ENCODE assay signal across 8 cellular contexts in the genomic region with DNA sequence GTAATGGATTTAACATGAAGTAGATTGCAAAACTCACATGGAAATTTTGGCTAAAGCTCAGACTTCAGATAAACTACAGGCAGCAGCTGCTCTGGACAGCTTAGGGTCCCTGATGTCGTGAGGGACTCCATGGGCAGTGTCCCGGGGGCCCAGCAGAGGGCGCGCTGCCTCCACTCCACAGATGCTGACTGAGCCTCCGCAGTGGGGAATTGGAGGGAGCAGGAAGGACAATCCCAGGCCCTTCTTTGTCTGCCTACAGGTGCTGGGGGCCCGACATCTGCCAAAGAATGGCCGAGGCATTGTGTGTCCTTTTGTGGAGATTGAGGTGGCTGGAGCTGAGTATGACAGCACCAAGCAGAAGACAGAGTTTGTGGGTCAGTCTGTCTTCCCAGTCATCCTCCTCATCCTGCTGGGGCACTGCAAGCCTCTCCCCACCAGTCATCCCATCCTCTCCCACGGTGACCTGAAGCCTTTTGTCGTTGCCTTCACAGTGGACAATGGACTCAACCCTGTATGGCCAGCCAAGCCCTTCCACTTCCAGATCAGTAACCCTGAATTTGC. TPM values are rescaled to one million over a fixed set of nuclear protein-coding genes. Genes with fewer than 3 reads are reported as not detected.
DNase-seq lines count a peak whose midpoint lies in the region; ATAC-seq, FAIRE-seq and TF ChIP-seq lines count a peak whose summit lies in the region.

No MANE protein-coding gene starts in this region.

- H3K27ac Mint-ChIP-seq in WTC11: no peak overlapping the region

- H3K27me3 ChIP-seq in A673 (replicated peaks; ENCODE audit: insufficient read depth, low read depth, low read length, poor library complexity): no peaks in the 10 kb centered on the region
- H3K27me3 ChIP-seq in breast epithelium: no peaks in the 10 kb centered on the region
- no peaks in the 10 kb centered on the region for H3K27me3 ChIP-seq in keratinocyte (ENCODE audit: control insufficient read depth, extremely low read depth, insufficient read depth, low read length)

- H3K4me3 ChIP-seq in A673 (ENCODE audit: low read depth, low read length, poor library complexity, severe bottlenecking) (no peak overlapping the region), breast epithelium (no peak overlapping the region), keratinocyte (ENCODE audit: control insufficient read depth in 2 of 3, extremely low read depth in 1 of 3, insufficient read depth in 2 of 3, low read depth in 1 of 3, low read length in 3 of 3) (no peak overlapping the region)

- no peaks in the 10 kb centered on the region for H3K9me3 Mint-ChIP-seq in WTC11

- TF ChIP-seq CTCF in A673 (conservative IDR thresholded peaks at IDR 0.05; ENCODE audit: low read depth, low read length) (peak; percentile 94), WTC11 (IDR thresholded peaks at IDR 0.05) (peak; percentile 95), breast epithelium (IDR thresholded peaks at IDR 0.05) (peak; percentile 74 to 97 (median 96)), keratinocyte (optimal IDR thresholded peaks at IDR 0.05 in 1 of 3, IDR thresholded peaks at IDR 0.05 in 1 of 3, conservative IDR thresholded peaks at IDR 0.05 in 1 of 3; ENCODE audit: extremely low read depth in 1 of 3, insufficient read depth in 2 of 3, low read length in 3 of 3) (peak; percentile 93 to 97 (median 95))

- no peak overlapping the region for H3K9ac ChIP-seq in keratinocyte (ENCODE audit: control insufficient read depth, extremely low read depth, insufficient read depth, low read length)

- no peaks in the 10 kb centered on the region for H3K79me2 ChIP-seq in keratinocyte (ENCODE audit: control insufficient read depth, insufficient read depth, low read length)

- H3K9me3 ChIP-seq in A673 (ENCODE audit: low read depth, low read length, poor library complexity, severe bottlenecking) (no peaks in the 10 kb centered on the region), breast epithelium (no peaks in the 10 kb centered on the region), keratinocyte (ENCODE audit: control insufficient read depth, low read depth, low read length) (no peaks in the 10 kb centered on the region)

- H3K9me1 ChIP-seq in keratinocyte (ENCODE audit: control insufficient read depth, extremely low read depth, insufficient read depth, low read length): peaks cover 5% of the 10 kb centered on the region

- POLR2A ChIA-PET in A673 (lab: Charles Lee; ENCODE audit: low non-redundant PET): no interaction called here
- POLR2A ChIA-PET in WTC11 (lab: Charles Lee): interaction anchor here (0.5 to 0.6 kb wide), 2 partner anchors 38 to 152 kb away, joined by 3 to 4 read pairs; no protein-coding TSS in a partner anchor

- peak; percentile 64 for FAIRE-seq in keratinocyte (lab: Jason Lieb, UNC)

- CTCF ChIA-PET in A673 (lab: Charles Lee) (interaction anchor here (0.5 to 1.0 kb wide), 10 partner anchors 8 to 195 kb away, joined by 3 to 15 read pairs (median 4); a partner anchor contains a TSS), WTC11 (lab: Charles Lee) (interaction anchor here (0.5 to 4.3 kb wide), 71 partner anchors 8 to 281 kb away, joined by 3 to 126 read pairs (median 5); a partner anchor contains a TSS)

- TF ChIP-seq POLR2A in breast epithelium (IDR thresholded peaks at IDR 0.05): no peak

- intact Hi-C loops in A673 (cut with micrococcal nuclease; ENCODE audit: unreplicated experiment): loop anchor here (1.0 kb wide), 2 partner anchors 59 to 167 kb away; a partner anchor contains a TSS
- intact Hi-C loops in breast epithelium (cut with DNase I; ENCODE audit: low total_unique reads): loop anchor here (5.0 to 10.0 kb wide), 2 partner anchors 62 to 164 kb away; no protein-coding TSS in a partner anchor

- dilution Hi-C loops in keratinocyte (cut with MboI; ENCODE audit: extremely low pct_ligation_motif_present, low sequenced_read_pairs): no loop called here

- H3K4me1 ChIP-seq in A673 (ENCODE audit: insufficient read depth, low read length, poor library complexity, severe bottlenecking) (peaks cover 5% of the 10 kb centered on the region), breast epithelium (peaks cover 4 to 7% of the 10 kb centered on the region in 2 donors), keratinocyte (ENCODE audit: control insufficient read depth, extremely low read depth, insufficient read depth, low read length) (peaks cover 53% of the 10 kb centered on the region)

- no peak overlapping the region for H2AFZ ChIP-seq in keratinocyte (ENCODE audit: control insufficient read depth, low read length)

- H3K36me3 ChIP-seq in A673 (ENCODE audit: insufficient read depth, low read length, poor library complexity, severe bottlenecking) (peaks cover 66% of the 10 kb centered on the region), breast epithelium (peaks cover 8% of the 10 kb centered on the region), keratinocyte (ENCODE audit: control insufficient read depth in 2 of 2, extremely low read depth in 1 of 2, insufficient read depth in 2 of 2, low read length in 2 of 2) (peaks cover 32 to 51% of the 10 kb centered on the region in 2 experiments)

- BruUV-seq in A673 (replicated peaks; lab: Mats Ljungman, UMichigan): no TSS peak

- peaks cover 3% of the 10 kb centered on the region for H3K4me1 Mint-ChIP-seq in WTC11

- DNase-seq in A673 (ENCODE audit: low spot score) (peak; percentile 78), NCI-H2081 (lab: John Stamatoyannopoulos, UW) (peak; percentile 56 to 71), WTC11 (ENCODE audit: low spot score) (peak; percentile 86), breast epithelium (ENCODE audit: low spot score in 2 of 2) (peak; percentile 82 to 84), keratinocyte (ENCODE audit: low read depth, low spot score) (no peak)
- DNase-seq in stimulated activated CD4-positive, alpha-beta T cell treated with anti-CD3 and anti-CD28 coated beads, Interleukin-12 subunit alpha, Interleukin-12 subunit beta, amount 100 ng/mL, for 48 hours (ENCODE audit: low read depth in 2 of 3, low spot score in 1 of 3): peak; percentile 37 to 61 (median 46)

- peaks cover 71% of the 10 kb centered on the region for H3K36me3 Mint-ChIP-seq in WTC11

- no peak overlapping the region for H3K4me3 Mint-ChIP-seq in WTC11

- H3K27me3 Mint-ChIP-seq in WTC11 (ENCODE audit: low read depth): no peaks in the 10 kb centered on the region

- H3K4me2 ChIP-seq in keratinocyte (ENCODE audit: control insufficient read depth, extremely low read depth, insufficient read depth, low read depth, low read length): no peak overlapping the region

- no peaks in the 10 kb centered on the region for H4K20me1 ChIP-seq in keratinocyte (ENCODE audit: control insufficient read depth, extremely low read depth, insufficient read depth, low read length)

- H3K27ac ChIP-seq in A673 (ENCODE audit: low read depth, low read length, poor library complexity, severe bottlenecking) (no peak overlapping the region), breast epithelium (peak overlapping the region; percentile 73 to 94), keratinocyte (ENCODE audit: control insufficient read depth, insufficient read depth, low read length) (no peak overlapping the region)

- ATAC-seq in GM18909 (IDR thresholded peaks at IDR 0.05; ENCODE audit: poor library complexity, unreplicated experiment): peak; percentile 58
- ATAC-seq in WTC11: peak; percentile 94
- no peak for ATAC-seq in HG03095 (IDR thresholded peaks at IDR 0.05; ENCODE audit: unreplicated experiment)

TF ChIP-seq in WTC11, 78 proteins besides CTCF, POLR2A, EP300 and RAD21:
- no peak for TF ChIP-seq SP1 (CRISPR knock-in tag; conservative IDR thresholded peaks at IDR 0.05)
- no peak for TF ChIP-seq GABPB1 (CRISPR knock-in tag; IDR thresholded peaks at IDR 0.05)
- TF ChIP-seq, protein P1, sequence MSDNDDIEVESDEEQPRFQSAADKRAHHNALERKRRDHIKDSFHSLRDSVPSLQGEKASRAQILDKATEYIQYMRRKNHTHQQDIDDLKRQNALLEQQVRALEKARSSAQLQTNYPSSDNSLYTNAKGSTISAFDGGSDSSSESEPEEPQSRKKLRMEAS (CRISPR knock-in tag; IDR thresholded peaks at IDR 0.05): peak; percentile 34; the same call in 1 of the 2 replicates
- TF ChIP-seq RELA (CRISPR knock-in tag; IDR thresholded peaks at IDR 0.05; ENCODE audit: borderline replicate concordance): no peak
- TF ChIP-seq, protein P2, sequence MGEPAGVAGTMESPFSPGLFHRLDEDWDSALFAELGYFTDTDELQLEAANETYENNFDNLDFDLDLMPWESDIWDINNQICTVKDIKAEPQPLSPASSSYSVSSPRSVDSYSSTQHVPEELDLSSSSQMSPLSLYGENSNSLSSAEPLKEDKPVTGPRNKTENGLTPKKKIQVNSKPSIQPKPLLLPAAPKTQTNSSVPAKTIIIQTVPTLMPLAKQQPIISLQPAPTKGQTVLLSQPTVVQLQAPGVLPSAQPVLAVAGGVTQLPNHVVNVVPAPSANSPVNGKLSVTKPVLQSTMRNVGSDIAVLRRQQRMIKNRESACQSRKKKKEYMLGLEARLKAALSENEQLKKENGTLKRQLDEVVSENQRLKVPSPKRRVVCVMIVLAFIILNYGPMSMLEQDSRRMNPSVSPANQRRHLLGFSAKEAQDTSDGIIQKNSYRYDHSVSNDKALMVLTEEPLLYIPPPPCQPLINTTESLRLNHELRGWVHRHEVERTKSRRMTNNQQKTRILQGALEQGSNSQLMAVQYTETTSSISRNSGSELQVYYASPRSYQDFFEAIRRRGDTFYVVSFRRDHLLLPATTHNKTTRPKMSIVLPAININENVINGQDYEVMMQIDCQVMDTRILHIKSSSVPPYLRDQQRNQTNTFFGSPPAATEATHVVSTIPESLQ (CRISPR knock-in tag; IDR thresholded peaks at IDR 0.05): no peak

RNA-seq across cellular contexts. Expression of a gene that starts 35.9 kb away (rescaled TPM):
- 146 and 174 TPM in 2 replicates for total RNA-seq in A673 (2021)
- 177 to 201 TPM (median 194 TPM) in 3 replicates for total RNA-seq in WTC11 (2021)
- total RNA-seq in breast epithelium: 100 to 1,000 TPM in 1 of 3 donors, 10 to 100 TPM in 2; 88.5 to 132 (median 92.3) TPM
- 38.4 to 54.1 TPM (median 41.5 TPM) in 3 replicates for polyA plus RNA-seq in keratinocyte
- polyA plus RNA-seq in keratinocyte (2011; ENCODE audit: low read depth): 10.7 TPM
- 23.0 and 28.7 TPM in 2 replicates for polyA plus RNA-seq in keratinocyte (2011; cell fraction: cytosol; rRNA removed)
- polyA plus RNA-seq in keratinocyte (2011; cell fraction: nucleus; rRNA removed): 196 and 248 TPM in 2 replicates
- 25.4 and 40.6 TPM in 2 replicates for polyA plus RNA-seq in keratinocyte (2012; ENCODE audit: low replicate concordance)
- polyA minus RNA-seq in keratinocyte: 75.0 to 143 TPM (median 82.5 TPM) in 3 replicates
- polyA minus RNA-seq in keratinocyte (2011; cell fraction: cytosol; rRNA and poly(A)+ RNA removed): 36.3 TPM
- polyA minus RNA-seq in keratinocyte (2011; cell fraction: nucleus; rRNA and poly(A)+ RNA removed): 83.8 and 89.8 TPM in 2 replicates

Comparison
In these comparisons a context has a peak if more than half of its experiments do, and no peak if none do; other contexts are left out.
1. H3K27ac ChIP-seq: peak in breast epithelium (2 of 2); none in A673 (single experiment) and keratinocyte (single experiment).
2. Peak in every context shown above with its lines, with median percentiles within 50 percentile points of each other: CTCF ChIP-seq.